Comparison of ENCODE assay signal across 8 cellular contexts in genomic region chr9:111481885-111482636, GRCh38. TPM values are rescaled to one million over a fixed set of nuclear protein-coding genes. Genes with fewer than 3 reads are reported as not detected.
DNase-seq lines count a peak whose midpoint lies in the region; ATAC-seq, FAIRE-seq and TF ChIP-seq lines count a peak whose summit lies in the region.

No MANE protein-coding gene starts in this region.

- no peaks in the 10 kb centered on the region for H3F3A ChIP-seq in PC-3 (ENCODE audit: low read length, unreplicated experiment)
- H3F3A ChIP-seq in neural cell (ENCODE audit: insufficient read depth, low read length, poor library complexity, severe bottlenecking) = peaks cover 3% of the 10 kb centered on the region

- H3K9me3 ChIP-seq in PC-3 (ENCODE audit: low read length) (no peaks in the 10 kb centered on the region), ectodermal cell (ENCODE audit: control insufficient read depth, low read length) (no peaks in the 10 kb centered on the region), neural cell (ENCODE audit: low read length) (no peaks in the 10 kb centered on the region)

- peaks cover 10% of the 10 kb centered on the region for H3K4me1 ChIP-seq in PC-3 (ENCODE audit: insufficient read depth, low read length)
- H3K4me1 ChIP-seq in ectodermal cell (ENCODE audit: control insufficient read depth, insufficient read depth, low read length) = peaks cover 6% of the 10 kb centered on the region

- H3K27me3 ChIP-seq in PC-3 (ENCODE audit: low read length) (no peaks in the 10 kb centered on the region), ectodermal cell (ENCODE audit: control insufficient read depth, insufficient read depth, low read length, poor library complexity, severe bottlenecking) (no peaks in the 10 kb centered on the region), neural cell (ENCODE audit: insufficient read depth, low read depth, low read length) (no peaks in the 10 kb centered on the region)

- H4K20me1 ChIP-seq in PC-3 (ENCODE audit: low read length) (peaks cover 24% of the 10 kb centered on the region), neural cell (ENCODE audit: insufficient read depth) (no peaks in the 10 kb centered on the region)

- intact Hi-C loops in PC-3 (cut with micrococcal nuclease) = loop anchor here (5.0 kb wide), 1 partner anchor 40 kb away; no protein-coding TSS in a partner anchor

- H2AFZ ChIP-seq in PC-3 (ENCODE audit: low read length) (no peak overlapping the region; the same call in 1 of the 2 replicates), neural cell (ENCODE audit: low read depth, low read length) (no peak overlapping the region)

- no peak for TF ChIP-seq EP300 in neural cell (conservative IDR thresholded peaks at IDR 0.05; ENCODE audit: poor library complexity, severe bottlenecking)

- POLR2A ChIA-PET in PC-3 (lab: Charles Lee; ENCODE audit: unreplicated experiment) = interaction anchor here (0.6 kb wide), 1 partner anchor 19 kb away, joined by 4 read pairs; no protein-coding TSS in a partner anchor

- BruUV-seq in PC-3 (replicated peaks; lab: Mats Ljungman, UMichigan) = TSS peak; percentile 35

- H3K9me2 ChIP-seq in PC-3 (replicated peaks; ENCODE audit: low read length) = no peaks in the 10 kb centered on the region
- H3K9me2 ChIP-seq in neural cell (ENCODE audit: insufficient read depth, low read length) = no peaks in the 10 kb centered on the region

- no peak for DNase-seq in GM12891 (ENCODE audit: insufficient read length, low spot score)
- peak; percentile 56 for DNase-seq in PC-3
- no peak for DNase-seq in NCI-H2227 (lab: John Stamatoyannopoulos, UW; ENCODE audit: unreplicated experiment)
- no peak for DNase-seq in activated gamma-delta T cell treated with Interleukin-2 at 50 U/mL for 16 hours
- no peak for DNase-seq in stimulated activated CD4-positive, alpha-beta T cell treated with anti-CD3 and anti-CD28 coated beads, Interleukin-4, amount 100 ng/mL, for 24 hours

- CTCF ChIA-PET in PC-3 (lab: Charles Lee) = no interaction called here

- FAIRE-seq in GM12891 (lab: Jason Lieb, UNC) = peak; percentile 33

- no peak for TF ChIP-seq RAD21 in neural cell (conservative IDR thresholded peaks at IDR 0.05)

- H3K27ac ChIP-seq in 22Rv1 = peak overlapping the region; percentile 99
- H3K27ac ChIP-seq in PC-3 (ENCODE audit: low read length) = peak overlapping the region; percentile 57
- H3K27ac ChIP-seq in ectodermal cell (ENCODE audit: insufficient read depth, low read depth, low read length, poor library complexity, severe bottlenecking) = peak overlapping the region; percentile 60
- no peak overlapping the region for H3K27ac ChIP-seq in neural cell (ENCODE audit: low read length)

- H3K79me2 ChIP-seq in PC-3 (ENCODE audit: low read length) = peaks cover 71% of the 10 kb centered on the region
- H3K79me2 ChIP-seq in neural cell (replicated peaks; ENCODE audit: insufficient read depth, low read length) = peaks cover 21% of the 10 kb centered on the region

- 40% methylated on average over 13 of the region's 13 CpGs for WGBS in ectodermal cell, 2 experiments

- TF ChIP-seq CTCF in 22Rv1 (IDR thresholded peaks at IDR 0.05) (no peak), PC-3 (conservative IDR thresholded peaks at IDR 0.05; ENCODE audit: low read depth, low read length) (no peak), neural cell (IDR thresholded peaks at IDR 0.05; ENCODE audit: poor library complexity, severe bottlenecking) (no peak)

- H3K4me3 ChIP-seq in PC-3 (ENCODE audit: low read length) = peak overlapping the region; percentile 93
- peak overlapping the region; percentile 84 for H3K4me3 ChIP-seq in ectodermal cell (ENCODE audit: insufficient read depth, low read depth, low read length)
- H3K4me3 ChIP-seq in neural cell (ENCODE audit: low read length) = peak overlapping the region; percentile 91

- peak overlapping the region; percentile 86 for H3K9ac ChIP-seq in PC-3 (ENCODE audit: low read length)
- H3K9ac ChIP-seq in neural cell (ENCODE audit: low read length) = peak overlapping the region; percentile 73

- peak; percentile 5 for ATAC-seq in PC-3

- no peaks in the 10 kb centered on the region for H3K36me3 ChIP-seq in PC-3 (ENCODE audit: low read depth, low read length)
- H3K36me3 ChIP-seq in ectodermal cell (ENCODE audit: control insufficient read depth, insufficient read depth, low read length) = no peaks in the 10 kb centered on the region
- no peaks in the 10 kb centered on the region for H3K36me3 ChIP-seq in neural cell (ENCODE audit: insufficient read depth, low read length)

- H3K4me2 ChIP-seq in PC-3 (ENCODE audit: low read length) = peak overlapping the region; percentile 89
- H3K4me2 ChIP-seq in neural cell (ENCODE audit: low read length) = peak overlapping the region; percentile 80

- TF ChIP-seq POLR2A in GM12891 (IDR thresholded peaks at IDR 0.05; ENCODE audit: low read depth, low read length) = no peak

TF ChIP-seq in GM12891, 5 proteins besides CTCF, POLR2A, EP300 and RAD21:
- TF ChIP-seq POU2F2 (IDR thresholded peaks at IDR 0.05; ENCODE audit: low read depth, low read length) = no peak
- no peak for TF ChIP-seq TAF1 (IDR thresholded peaks at IDR 0.05; ENCODE audit: low read depth, low read length)
- no peak for TF ChIP-seq PAX5 (IDR thresholded peaks at IDR 0.05; ENCODE audit: insufficient read depth, low read length, severe bottlenecking)
- TF ChIP-seq SPI1 (IDR thresholded peaks at IDR 0.05; ENCODE audit: low read depth, low read length) = no peak
- TF ChIP-seq POLR2AphosphoS5 (IDR thresholded peaks at IDR 0.05; ENCODE audit: low read depth, low read length) = no peak
TF ChIP-seq in GM12891: peak in this region for 0.

TF ChIP-seq in neural cell, 6 proteins besides CTCF, POLR2A, EP300 and RAD21:
- TF ChIP-seq MXI1 (conservative IDR thresholded peaks at IDR 0.05; ENCODE audit: poor library complexity, severe bottlenecking) = no peak
- no peak for TF ChIP-seq REST (IDR thresholded peaks at IDR 0.05; ENCODE audit: borderline replicate concordance)
- TF ChIP-seq EZH2 (IDR thresholded peaks at IDR 0.05; ENCODE audit: borderline replicate concordance, insufficient read depth, low read length, poor library complexity, severe bottlenecking) = no peak
- no peak for TF ChIP-seq POLR2AphosphoS5 (IDR thresholded peaks at IDR 0.05)
- TF ChIP-seq TAF1 (IDR thresholded peaks at IDR 0.05; ENCODE audit: low read depth) = no peak
- TF ChIP-seq SMC3 (conservative IDR thresholded peaks at IDR 0.05; ENCODE audit: poor library complexity) = no peak

RNA-seq across cellular contexts. Expression of gene ECPAS, which starts 2.1 kb away (rescaled TPM):
- 41.8 TPM for polyA plus RNA-seq in GM12891 (2012; ENCODE audit: low read depth, missing spikeins)
- total RNA-seq in PC-3 (2014; rRNA removed) = 69.0 and 87.3 TPM in 2 replicates
- polyA plus RNA-seq in ectodermal cell (2013, experiment 1 of 4) = 57.2 TPM
- polyA plus RNA-seq in ectodermal cell (2013, experiment 2 of 4) = 56.9 TPM
- polyA plus RNA-seq in ectodermal cell (2013, experiment 3 of 4) = 41.6 TPM
- polyA plus RNA-seq in ectodermal cell (2013, experiment 4 of 4) = 48.1 TPM
- polyA plus RNA-seq in neural cell = 34.7 and 42.6 TPM in 2 replicates
- polyA minus RNA-seq in neural cell = 80.8 and 99.1 TPM in 2 replicates

RNA-seq across cellular contexts. Expression of gene ZNF483, which starts 42.9 kb away (rescaled TPM):
- 0.04 TPM for polyA plus RNA-seq in GM12891 (2012; ENCODE audit: low read depth, missing spikeins)
- 3.0 and 3.9 TPM in 2 replicates for total RNA-seq in PC-3 (2014; rRNA removed)
- 15.4 TPM for polyA plus RNA-seq in ectodermal cell (2013, experiment 1 of 4)
- polyA plus RNA-seq in ectodermal cell (2013, experiment 2 of 4) = 13.9 TPM
- 7.2 TPM for polyA plus RNA-seq in ectodermal cell (2013, experiment 3 of 4)
- polyA plus RNA-seq in ectodermal cell (2013, experiment 4 of 4) = 7.8 TPM
- 2.9 and 4.2 TPM in 2 replicates for polyA plus RNA-seq in neural cell
- polyA minus RNA-seq in neural cell = 29.7 and 34.4 TPM in 2 replicates
